ENCODE assay signal across 1 cellular context in genomic region chr1:19981507-19982312, GRCh38.
TF ChIP-seq lines count a peak whose summit lies in the region.

No MANE protein-coding gene starts in this region.

TF ChIP-seq in HepG2, 621 proteins besides CTCF, POLR2A, EP300 and RAD21 (continued from another document and continues in another):
- TF ChIP-seq ZNF772 (CRISPR knock-in tag; IDR thresholded peaks at IDR 0.05) = peak; percentile 54; the same call in 1 of the 2 replicates
- no peak for TF ChIP-seq ZNF891 (CRISPR knock-in tag; IDR thresholded peaks at IDR 0.05)
- TF ChIP-seq ATF7 (IDR thresholded peaks at IDR 0.05) = peak; percentile 80
- no peak for TF ChIP-seq ATF7 (CRISPR knock-in tag; IDR thresholded peaks at IDR 0.05)
- TF ChIP-seq ZNF557 (CRISPR knock-in tag; IDR thresholded peaks at IDR 0.05) = no peak
- TF ChIP-seq GATAD1 (CRISPR knock-in tag; IDR thresholded peaks at IDR 0.05) = no peak
- peak; percentile 30; the same call in 1 of the 2 replicates for TF ChIP-seq GATA4 (IDR thresholded peaks at IDR 0.05; ENCODE audit: borderline replicate concordance, low read depth)
- TF ChIP-seq TAF15 (IDR thresholded peaks at IDR 0.05; ENCODE audit: low read depth, low read length, poor library complexity, severe bottlenecking) = no peak
- peak; percentile 40; the same call in 1 of the 2 replicates for TF ChIP-seq HOXA3 (CRISPR knock-in tag; IDR thresholded peaks at IDR 0.05)
- TF ChIP-seq CBFB (CRISPR knock-in tag; IDR thresholded peaks at IDR 0.05) = no peak
- no peak for TF ChIP-seq ZNF580 (CRISPR knock-in tag; IDR thresholded peaks at IDR 0.05; ENCODE audit: borderline replicate concordance, low read depth)
- TF ChIP-seq ONECUT2 (CRISPR knock-in tag; IDR thresholded peaks at IDR 0.05) = no peak
- no peak for TF ChIP-seq TRAFD1 (CRISPR knock-in tag; IDR thresholded peaks at IDR 0.05; ENCODE audit: borderline replicate concordance)
- TF ChIP-seq ZFX (CRISPR knock-in tag; IDR thresholded peaks at IDR 0.05; ENCODE audit: low read depth) = no peak
- no peak for TF ChIP-seq SSRP1 (CRISPR knock-in tag; IDR thresholded peaks at IDR 0.05)
- no peak for TF ChIP-seq MTERF4 (CRISPR knock-in tag; IDR thresholded peaks at IDR 0.05)
- no peak for TF ChIP-seq ZNF546 (CRISPR knock-in tag; conservative IDR thresholded peaks at IDR 0.05)
- no peak for TF ChIP-seq ZNF574 (CRISPR knock-in tag; IDR thresholded peaks at IDR 0.05)
- peak; percentile 78 for TF ChIP-seq CREB1 (IDR thresholded peaks at IDR 0.05)
- TF ChIP-seq CREB1 (CRISPR knock-in tag; IDR thresholded peaks at IDR 0.05) = peak; percentile 93
- TF ChIP-seq NKX3-1 (CRISPR knock-in tag; IDR thresholded peaks at IDR 0.05) = no peak
- TF ChIP-seq TFDP2 (CRISPR knock-in tag; IDR thresholded peaks at IDR 0.05) = no peak
- TF ChIP-seq EED (CRISPR knock-in tag; IDR thresholded peaks at IDR 0.05) = no peak
- TF ChIP-seq SMAD1 (CRISPR knock-in tag; IDR thresholded peaks at IDR 0.05; ENCODE audit: borderline replicate concordance, low read depth) = no peak
- TF ChIP-seq ZNF484 (CRISPR knock-in tag; IDR thresholded peaks at IDR 0.05; ENCODE audit: borderline replicate concordance, low read depth) = no peak
- peak; percentile 73 for TF ChIP-seq SAP130 (CRISPR knock-in tag; IDR thresholded peaks at IDR 0.05; ENCODE audit: low read depth)
- peak; percentile 23; the same call in 1 of the 2 replicates for TF ChIP-seq TAF1 (CRISPR knock-in tag; IDR thresholded peaks at IDR 0.05)
- no peak for TF ChIP-seq NBN (conservative IDR thresholded peaks at IDR 0.05)
- TF ChIP-seq ZC3H4 (CRISPR knock-in tag; IDR thresholded peaks at IDR 0.05; ENCODE audit: borderline replicate concordance) = peak; percentile 63; the same call in 1 of the 2 replicates
- no peak for TF ChIP-seq ETV6 (CRISPR knock-in tag; conservative IDR thresholded peaks at IDR 0.05)
- TF ChIP-seq ATF2 (CRISPR knock-in tag; IDR thresholded peaks at IDR 0.05) = peak; percentile 31; the same call in 1 of the 2 replicates
- TF ChIP-seq KAT8 (CRISPR knock-in tag; IDR thresholded peaks at IDR 0.05) = peak; percentile 61
- no peak for TF ChIP-seq ZNF564 (CRISPR knock-in tag; IDR thresholded peaks at IDR 0.05)
- TF ChIP-seq ARHGAP35 (CRISPR knock-in tag; IDR thresholded peaks at IDR 0.05; ENCODE audit: borderline replicate concordance) = no peak
- TF ChIP-seq NFIC (IDR thresholded peaks at IDR 0.05; ENCODE audit: low read length) = no peak
- TF ChIP-seq ZNF230 (CRISPR knock-in tag; IDR thresholded peaks at IDR 0.05) = no peak
- no peak for TF ChIP-seq SOX6 (IDR thresholded peaks at IDR 0.05)
- peak; percentile 83 for TF ChIP-seq SOX6 (CRISPR knock-in tag; IDR thresholded peaks at IDR 0.05)
- no peak for TF ChIP-seq ATF6 (CRISPR knock-in tag; conservative IDR thresholded peaks at IDR 0.05)
- no peak for TF ChIP-seq KAT2B (IDR thresholded peaks at IDR 0.05; ENCODE audit: borderline replicate concordance, low read depth, low read length)
- no peak for TF ChIP-seq HOXA5 (CRISPR knock-in tag; IDR thresholded peaks at IDR 0.05)
- TF ChIP-seq MEIS2 (CRISPR knock-in tag; IDR thresholded peaks at IDR 0.05) = no peak
- no peak for TF ChIP-seq ZNF318 (CRISPR knock-in tag; IDR thresholded peaks at IDR 0.05)
- no peak for TF ChIP-seq CEBPG (CRISPR knock-in tag; IDR thresholded peaks at IDR 0.05)
- TF ChIP-seq HMG20B (CRISPR knock-in tag; conservative IDR thresholded peaks at IDR 0.05) = peak; percentile 13; the same call in 1 of the 2 replicates
- peak; percentile 83 for TF ChIP-seq GATAD2A (CRISPR knock-in tag; IDR thresholded peaks at IDR 0.05)
- TF ChIP-seq ZMYM4 (CRISPR knock-in tag; IDR thresholded peaks at IDR 0.05) = 0 out of 2 replicates have a peak, but pooled peaks have one; percentile 14
- no peak for TF ChIP-seq TMF1 (CRISPR knock-in tag; IDR thresholded peaks at IDR 0.05; ENCODE audit: low read depth)
- no peak; the same call in 1 of the 2 replicates for TF ChIP-seq ZNF652 (CRISPR knock-in tag; IDR thresholded peaks at IDR 0.05; ENCODE audit: borderline replicate concordance, low read depth)
- TF ChIP-seq SCMH1 (CRISPR knock-in tag; IDR thresholded peaks at IDR 0.05; ENCODE audit: borderline replicate concordance) = no peak
